1 cellular context compared by ENCODE assay signal in genomic region chr2:144580521-144581153, GRCh38.
TF ChIP-seq lines count a peak whose summit lies in the region.

No MANE protein-coding gene starts in this region.

TF ChIP-seq in K562, 482 proteins besides CTCF, POLR2A, EP300 and RAD21 (continued from another document and continues in another):
- TF ChIP-seq HINFP (tag; conservative IDR thresholded peaks at IDR 0.05; ENCODE audit: low read depth) (no peak), CAMTA2 (CRISPR knock-in tag; conservative IDR thresholded peaks at IDR 0.05) (no peak), EHMT2 (IDR thresholded peaks at IDR 0.05) (no peak), ZNF512 (tag; IDR thresholded peaks at IDR 0.05) (no peak), MEF2A (IDR thresholded peaks at IDR 0.05; ENCODE audit: control insufficient read depth, low read depth, low read length) (no peak), ZNF165 (CRISPR knock-in tag; IDR thresholded peaks at IDR 0.05; ENCODE audit: borderline replicate concordance) (no peak), PCBP1 (IDR thresholded peaks at IDR 0.05; ENCODE audit: low read depth, low read length, poor library complexity, severe bottlenecking) (no peak), ZNF57 (CRISPR knock-in tag; IDR thresholded peaks at IDR 0.05) (no peak), NCOA6 (IDR thresholded peaks at IDR 0.05) (no peak), RAD51 (IDR thresholded peaks at IDR 0.05; ENCODE audit: borderline replicate concordance, low read depth) (peak; percentile 61; the same call in 1 of the 2 replicates), ZNF146 (CRISPR knock-in tag; IDR thresholded peaks at IDR 0.05; ENCODE audit: unreplicated experiment) (no peak), ZBTB2 (IDR thresholded peaks at IDR 0.05) (peak; percentile 55; the same call in 1 of the 2 replicates), MTA3 (IDR thresholded peaks at IDR 0.05; ENCODE audit: borderline replicate concordance) (peak; percentile 58), ZKSCAN1 (IDR thresholded peaks at IDR 0.05; ENCODE audit: low read depth, low read length) (peak; percentile 82; the same call in 1 of the 2 replicates), SAFB2 (IDR thresholded peaks at IDR 0.05; ENCODE audit: borderline replicate concordance, low read depth, low read length, severe bottlenecking) (no peak), SOX6 (IDR thresholded peaks at IDR 0.05) (peak; percentile 96), PTTG1 (tag; IDR thresholded peaks at IDR 0.05; ENCODE audit: low read depth) (no peak), TAF9B (IDR thresholded peaks at IDR 0.05; ENCODE audit: partially characterized antibody) (peak; percentile 83), TEAD2 (tag; IDR thresholded peaks at IDR 0.05) (no peak), ZNF584 (CRISPR knock-in tag; IDR thresholded peaks at IDR 0.05; ENCODE audit: low read depth) (no peak), ZKSCAN8 (CRISPR knock-in tag; IDR thresholded peaks at IDR 0.05) (0 out of 2 replicates have a peak, but pooled peaks have one; percentile 52), BRD9 (IDR thresholded peaks at IDR 0.05; ENCODE audit: low read depth, partially characterized antibody) (peak; percentile 21), POLR2H (tag; IDR thresholded peaks at IDR 0.05; ENCODE audit: low read depth) (no peak), NCOA1 (IDR thresholded peaks at IDR 0.05; ENCODE audit: low read depth) (peak; percentile 75), ZNF436 (CRISPR knock-in tag; IDR thresholded peaks at IDR 0.05) (no peak), POU5F1 (IDR thresholded peaks at IDR 0.05; ENCODE audit: borderline replicate concordance, low read depth, low read length, partially characterized antibody) (no peak), SP2 (IDR thresholded peaks at IDR 0.05; ENCODE audit: extremely low read depth, low read depth, low read length, poor library complexity, severe bottlenecking) (no peak), CHD7 (IDR thresholded peaks at IDR 0.05; ENCODE audit: low read depth, low read length) (no peak), GATAD2B (IDR thresholded peaks at IDR 0.05; ENCODE audit: borderline replicate concordance) (peak; percentile 76), SUPT5H (IDR thresholded peaks at IDR 0.05) (no peak), DIDO1 (tag; IDR thresholded peaks at IDR 0.05; ENCODE audit: low read depth) (no peak), WHSC1 (IDR thresholded peaks at IDR 0.05; ENCODE audit: low read length) (no peak), ZNF696 (CRISPR knock-in tag; conservative IDR thresholded peaks at IDR 0.05) (no peak), HMG20B (CRISPR knock-in tag; IDR thresholded peaks at IDR 0.05) (no peak), ATF7 (IDR thresholded peaks at IDR 0.05) (peak; percentile 92), NKRF (IDR thresholded peaks at IDR 0.05; ENCODE audit: borderline replicate concordance) (no peak), PRMT5 (CRISPR knock-in tag; IDR thresholded peaks at IDR 0.05) (no peak), GABPB1 (CRISPR knock-in tag; IDR thresholded peaks at IDR 0.05) (no peak), CEBPB (tag; IDR thresholded peaks at IDR 0.05) (no peak), GTF2F1 (IDR thresholded peaks at IDR 0.05; ENCODE audit: low read depth, low read length) (no peak), HNRNPK (IDR thresholded peaks at IDR 0.05; ENCODE audit: low read depth, low read length, poor library complexity, severe bottlenecking) (no peak), ZNF75A (CRISPR knock-in tag; IDR thresholded peaks at IDR 0.05) (no peak), CBFA2T2 (conservative IDR thresholded peaks at IDR 0.05) (peak; percentile 81), ZC3H4 (CRISPR knock-in tag; IDR thresholded peaks at IDR 0.05; ENCODE audit: borderline replicate concordance) (no peak)
- TF ChIP-seq, protein P1, sequence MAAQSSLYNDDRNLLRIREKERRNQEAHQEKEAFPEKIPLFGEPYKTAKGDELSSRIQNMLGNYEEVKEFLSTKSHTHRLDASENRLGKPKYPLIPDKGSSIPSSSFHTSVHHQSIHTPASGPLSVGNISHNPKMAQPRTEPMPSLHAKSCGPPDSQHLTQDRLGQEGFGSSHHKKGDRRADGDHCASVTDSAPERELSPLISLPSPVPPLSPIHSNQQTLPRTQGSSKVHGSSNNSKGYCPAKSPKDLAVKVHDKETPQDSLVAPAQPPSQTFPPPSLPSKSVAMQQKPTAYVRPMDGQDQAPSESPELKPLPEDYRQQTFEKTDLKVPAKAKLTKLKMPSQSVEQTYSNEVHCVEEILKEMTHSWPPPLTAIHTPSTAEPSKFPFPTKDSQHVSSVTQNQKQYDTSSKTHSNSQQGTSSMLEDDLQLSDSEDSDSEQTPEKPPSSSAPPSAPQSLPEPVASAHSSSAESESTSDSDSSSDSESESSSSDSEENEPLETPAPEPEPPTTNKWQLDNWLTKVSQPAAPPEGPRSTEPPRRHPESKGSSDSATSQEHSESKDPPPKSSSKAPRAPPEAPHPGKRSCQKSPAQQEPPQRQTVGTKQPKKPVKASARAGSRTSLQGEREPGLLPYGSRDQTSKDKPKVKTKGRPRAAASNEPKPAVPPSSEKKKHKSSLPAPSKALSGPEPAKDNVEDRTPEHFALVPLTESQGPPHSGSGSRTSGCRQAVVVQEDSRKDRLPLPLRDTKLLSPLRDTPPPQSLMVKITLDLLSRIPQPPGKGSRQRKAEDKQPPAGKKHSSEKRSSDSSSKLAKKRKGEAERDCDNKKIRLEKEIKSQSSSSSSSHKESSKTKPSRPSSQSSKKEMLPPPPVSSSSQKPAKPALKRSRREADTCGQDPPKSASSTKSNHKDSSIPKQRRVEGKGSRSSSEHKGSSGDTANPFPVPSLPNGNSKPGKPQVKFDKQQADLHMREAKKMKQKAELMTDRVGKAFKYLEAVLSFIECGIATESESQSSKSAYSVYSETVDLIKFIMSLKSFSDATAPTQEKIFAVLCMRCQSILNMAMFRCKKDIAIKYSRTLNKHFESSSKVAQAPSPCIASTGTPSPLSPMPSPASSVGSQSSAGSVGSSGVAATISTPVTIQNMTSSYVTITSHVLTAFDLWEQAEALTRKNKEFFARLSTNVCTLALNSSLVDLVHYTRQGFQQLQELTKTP (IDR thresholded peaks at IDR 0.05; ENCODE audit: low read depth in 1 of 2, partially characterized antibody in 2 of 2) = no peak
